ENCODE assay signal across 9 cellular contexts in genomic region chr15:31217067-31217466, GRCh38.
DNase-seq lines count a peak whose midpoint lies in the region; ATAC-seq and TF ChIP-seq lines count a peak whose summit lies in the region.
"Had no signal": no experiment of that assay in that cellular context is flagged by ENCODE, and none has a peak within 500 bp of the region (broad histone marks: within the 10 kb centered on the region; RNA-seq: fewer than 3 reads in every experiment).

No MANE protein-coding gene starts in this region.

- POLR2A ChIA-PET in PC-9 (lab: Charles Lee; ENCODE audit: unreplicated experiment), result no interaction called here

- no peak overlapping the region for H2AFZ ChIP-seq in PC-9

- peak overlapping the region; percentile 61 for H3K4me3 Mint-ChIP-seq in activated naive CD4-positive, alpha-beta T cell treated with anti-CD3 and anti-CD28 coated beads, Interleukin-2, amount 50 U/mL, for 24 hours
- H3K4me3 Mint-ChIP-seq in activated T-helper 2 cell treated with anti-CD3 and anti-CD28 coated beads, Interferon-gamma antibody, Interleukin-2, Interleukin-4, amounts not matched to agents 10 μg/mL and 5 μg/mL and 100 μg/mL, durations not matched to agents 14 hours and 24 hours and 36 hours (ENCODE audit: low read depth), result peak overlapping the region; percentile 85
- H3K4me3 Mint-ChIP-seq in type B pancreatic cell, result peak overlapping the region; percentile 78

- H3K9me2 ChIP-seq in PC-9 (ENCODE audit: insufficient read depth), result no peaks in the 10 kb centered on the region

- H3K27me3 ChIP-seq in right lobe of liver (no peaks in the 10 kb centered on the region), PC-9 (ENCODE audit: insufficient read depth, low read depth) (peaks cover 27% of the 10 kb centered on the region)

- intact Hi-C loops in activated T-helper 2 cell treated with anti-CD3 and anti-CD28 coated beads, Interferon-gamma antibody, Interleukin-2, Interleukin-4, amounts not matched to agents 10 μg/mL and 5 μg/mL and 100 μg/mL, durations not matched to agents 14 hours and 24 hours and 36 hours (cut with micrococcal nuclease), result no loop called here
- intact Hi-C loops in right lobe of liver (cut with DNase I) (loop anchor here (10.0 kb wide), 2 partner anchors 58 to 108 kb away; partner anchors contain the start of gene KLF13 (in 1 of the 2)), PC-9 (cut with micrococcal nuclease; ENCODE audit: unreplicated experiment) (no loop called here)

- no peak overlapping the region for H3K27ac Mint-ChIP-seq in activated naive CD4-positive, alpha-beta T cell treated with anti-CD3 and anti-CD28 coated beads, Interleukin-2, amount 50 U/mL, for 24 hours
- peak overlapping the region; percentile 38 for H3K27ac Mint-ChIP-seq in activated T-helper 2 cell treated with anti-CD3 and anti-CD28 coated beads, Interferon-gamma antibody, Interleukin-2, Interleukin-4, amounts not matched to agents 10 μg/mL and 5 μg/mL and 100 μg/mL, durations not matched to agents 14 hours and 24 hours and 36 hours
- H3K27ac Mint-ChIP-seq in type B pancreatic cell, result peak overlapping the region; percentile 55

- peaks cover 28% of the 10 kb centered on the region for H3K4me1 Mint-ChIP-seq in activated naive CD4-positive, alpha-beta T cell treated with anti-CD3 and anti-CD28 coated beads, Interleukin-2, amount 50 U/mL, for 24 hours
- peaks cover 27% of the 10 kb centered on the region for H3K4me1 Mint-ChIP-seq in activated T-helper 2 cell treated with anti-CD3 and anti-CD28 coated beads, Interferon-gamma antibody, Interleukin-2, Interleukin-4, amounts not matched to agents 10 μg/mL and 5 μg/mL and 100 μg/mL, durations not matched to agents 14 hours and 24 hours and 36 hours (ENCODE audit: low read depth)
- H3K4me1 Mint-ChIP-seq in type B pancreatic cell (ENCODE audit: unreplicated experiment), result no peaks in the 10 kb centered on the region

- H3F3A ChIP-seq in PC-9 (ENCODE audit: insufficient read depth, low read depth), result no peaks in the 10 kb centered on the region

- 78% methylated on average over 6 of the region's 6 CpGs for WGBS in right lobe of liver (ENCODE audit: insufficient coverage, low coverage, low lambda C conversion rate, missing lambda C conversion rate)

- no peaks in the 10 kb centered on the region for H3K27me3 Mint-ChIP-seq in activated naive CD4-positive, alpha-beta T cell treated with anti-CD3 and anti-CD28 coated beads, Interleukin-2, amount 50 U/mL, for 24 hours
- H3K27me3 Mint-ChIP-seq in activated T-helper 2 cell treated with anti-CD3 and anti-CD28 coated beads, Interferon-gamma antibody, Interleukin-2, Interleukin-4, amounts not matched to agents 10 μg/mL and 5 μg/mL and 100 μg/mL, durations not matched to agents 14 hours and 24 hours and 36 hours (ENCODE audit: low read depth), result no peaks in the 10 kb centered on the region
- H3K27me3 Mint-ChIP-seq in type B pancreatic cell, result peaks cover 13% of the 10 kb centered on the region

- peak overlapping the region in 1 of 3 donors; percentile 72 for H3K4me3 ChIP-seq in right lobe of liver
- no peak overlapping the region for H3K4me3 ChIP-seq in PC-9

- DNase-seq in activated naive CD4-positive, alpha-beta T cell (lab: John Stamatoyannopoulos, UW), result no peak
- DNase-seq in activated T-helper 2 cell treated with anti-CD3 and anti-CD28 coated beads, Interferon-gamma antibody, Interleukin-2, Interleukin-4, amounts not matched to agents 10 μg/mL and 5 μg/mL and 100 μg/mL, durations not matched to agents 14 hours and 24 hours and 36 hours (ENCODE audit: low spot score), result no peak
- DNase-seq in right lobe of liver, result no peak
- no peak for DNase-seq in type B pancreatic cell (ENCODE audit: extremely low spot score, unreplicated experiment)
- DNase-seq in PC-9, result no peak
- DNase-seq: central memory CD4-positive, alpha-beta T cell had no signal

- no peaks in the 10 kb centered on the region for H4K20me1 ChIP-seq in PC-9 (ENCODE audit: insufficient read depth)

- no TSS peak for BruUV-seq in PC-9 (replicated peaks; lab: Mats Ljungman, UMichigan)

- CTCF ChIA-PET in PC-9 (lab: Charles Lee), result no interaction called here

- H3K4me1 ChIP-seq in right lobe of liver (peaks cover 0 to 22% (median 6%) of the 10 kb centered on the region in 4 donors), PC-9 (replicated peaks; ENCODE audit: insufficient read depth) (no peaks in the 10 kb centered on the region)

- H3K27ac ChIP-seq in right lobe of liver, result peak overlapping the region in 2 of 3 donors; percentile 96
- no peak overlapping the region for H3K27ac ChIP-seq in PC-9

- no peak overlapping the region for H3K4me2 ChIP-seq in PC-9

- H3K36me3 ChIP-seq in right lobe of liver, result no peaks in the 10 kb centered on the region
- no peaks in the 10 kb centered on the region for H3K36me3 ChIP-seq in PC-9 (ENCODE audit: low read depth)

- no peaks in the 10 kb centered on the region for H3K79me2 ChIP-seq in PC-9 (ENCODE audit: low read depth)

- no peaks in the 10 kb centered on the region for H3K9me3 ChIP-seq in right lobe of liver
- no peaks in the 10 kb centered on the region for H3K9me3 ChIP-seq in PC-9 (ENCODE audit: insufficient read depth, low read depth)

- TF ChIP-seq CTCF in right lobe of liver (IDR thresholded peaks at IDR 0.05) (no peak), type B pancreatic cell (conservative IDR thresholded peaks at IDR 0.05) (no peak), PC-9 (conservative IDR thresholded peaks at IDR 0.05) (no peak)

- TF ChIP-seq POLR2A in right lobe of liver (IDR thresholded peaks at IDR 0.05), result no peak

- no peaks in the 10 kb centered on the region for H3K36me3 Mint-ChIP-seq in activated naive CD4-positive, alpha-beta T cell treated with anti-CD3 and anti-CD28 coated beads, Interleukin-2, amount 50 U/mL, for 24 hours
- no peaks in the 10 kb centered on the region for H3K36me3 Mint-ChIP-seq in activated T-helper 2 cell treated with anti-CD3 and anti-CD28 coated beads, Interferon-gamma antibody, Interleukin-2, Interleukin-4, amounts not matched to agents 10 μg/mL and 5 μg/mL and 100 μg/mL, durations not matched to agents 14 hours and 24 hours and 36 hours (ENCODE audit: low read depth)
- no peaks in the 10 kb centered on the region for H3K36me3 Mint-ChIP-seq in type B pancreatic cell

- H3K9me3 Mint-ChIP-seq in activated naive CD4-positive, alpha-beta T cell treated with anti-CD3 and anti-CD28 coated beads, Interleukin-2, amount 50 U/mL, for 24 hours, result no peaks in the 10 kb centered on the region
- H3K9me3 Mint-ChIP-seq in activated T-helper 2 cell treated with anti-CD3 and anti-CD28 coated beads, Interferon-gamma antibody, Interleukin-2, Interleukin-4, amounts not matched to agents 10 μg/mL and 5 μg/mL and 100 μg/mL, durations not matched to agents 14 hours and 24 hours and 36 hours, result no peaks in the 10 kb centered on the region
- no peaks in the 10 kb centered on the region for H3K9me3 Mint-ChIP-seq in type B pancreatic cell

- ATAC-seq in right lobe of liver (no peak), GM21390 (IDR thresholded peaks at IDR 0.05; ENCODE audit: unreplicated experiment) (no peak), HG02884 (IDR thresholded peaks at IDR 0.05; ENCODE audit: unreplicated experiment) (no peak)

Comparison
In these comparisons a context has a peak if more than half of its experiments do, and no peak if none do; other contexts are left out.
1. intact Hi-C loops: an anchor here in right lobe of liver (10.0 kb wide); none called in activated T-helper 2 cell treated with anti-CD3 and anti-CD28 coated beads, Interferon-gamma antibody, Interleukin-2, Interleukin-4, amounts not matched to agents 10 μg/mL and 5 μg/mL and 100 μg/mL, durations not matched to agents 14 hours and 24 hours and 36 hours and PC-9.